Comparison of ENCODE assay signal across 8 cellular contexts in genomic region chr10:86755740-86756510, GRCh38. TPM values are rescaled to one million over a fixed set of nuclear protein-coding genes. Genes with fewer than 3 reads are reported as not detected.
DNase-seq lines count a peak whose midpoint lies in the region; ATAC-seq and TF ChIP-seq lines count a peak whose summit lies in the region.

No MANE protein-coding gene starts in this region.

- H3K4me1 ChIP-seq in OCI-LY1 (ENCODE audit: insufficient read depth, low read length, severe bottlenecking) (peaks cover 36% of the 10 kb centered on the region), mucosa of descending colon (ENCODE audit: low read depth) (peaks cover 12% of the 10 kb centered on the region)

- TF ChIP-seq CTCF in OCI-LY1 (IDR thresholded peaks at IDR 0.05; ENCODE audit: low read length) (no peak), mucosa of descending colon (IDR thresholded peaks at IDR 0.05) (no peak)

- no peaks in the 10 kb centered on the region for H3K27me3 ChIP-seq in OCI-LY1 (ENCODE audit: insufficient read depth, low read length)

- H3K27ac ChIP-seq in OCI-LY1 (ENCODE audit: low read depth, low read length, poor library complexity, severe bottlenecking) (no peak overlapping the region), epithelial cell of prostate (peak overlapping the region; percentile 73)

- H3F3A ChIP-seq in OCI-LY1 (ENCODE audit: insufficient read depth, low read length) = no peaks in the 10 kb centered on the region

- H2AFZ ChIP-seq in OCI-LY1 (ENCODE audit: low read length) = no peak overlapping the region

- H3K4me2 ChIP-seq in OCI-LY1 (ENCODE audit: low read length) = peak overlapping the region; percentile 66

- DNase-seq in Caki2 (ENCODE audit: low read depth) (peak; percentile 90), HT1080 (ENCODE audit: low read depth) (peak; percentile 81), activated T-cell treated with anti-CD3 and anti-CD28 coated beads for 24 hours (ENCODE audit: low read depth) (peak; percentile 83), epithelial cell of prostate (ENCODE audit: low read depth, low spot score) (peak; percentile 29), mucosa of descending colon (peak; percentile 92 to 96 (median 93))
- DNase-seq in stimulated activated CD8-positive, alpha-beta memory T cell treated with anti-CD3 and anti-CD28 coated beads, Interleukin-4, amount 100 ng/mL, for 1 hour (ENCODE audit: low read depth in 2 of 2, low spot score in 1 of 2) = peak; percentile 55 to 73

- H3K79me2 ChIP-seq in OCI-LY1 (ENCODE audit: insufficient read depth, low read length) = no peaks in the 10 kb centered on the region

- H4K20me1 ChIP-seq in OCI-LY1 (ENCODE audit: insufficient read depth, low read length) = no peaks in the 10 kb centered on the region

- H3K9me2 ChIP-seq in OCI-LY1 (ENCODE audit: low read depth, low read length) = no peaks in the 10 kb centered on the region

- peak overlapping the region; percentile 87 for H3K9ac ChIP-seq in OCI-LY1 (ENCODE audit: low read length)

- H3K9me3 ChIP-seq in OCI-LY1 (ENCODE audit: low read length) (no peaks in the 10 kb centered on the region), mucosa of descending colon (no peaks in the 10 kb centered on the region)

- ATAC-seq in GM21381 (IDR thresholded peaks at IDR 0.05; ENCODE audit: unreplicated experiment) = peak; percentile 82
- ATAC-seq in mucosa of descending colon = peak; percentile 91

- H3K36me3 ChIP-seq in OCI-LY1 (ENCODE audit: insufficient read depth, low read length) = no peaks in the 10 kb centered on the region; the same call in 1 of the 2 replicates
- no peaks in the 10 kb centered on the region for H3K36me3 ChIP-seq in mucosa of descending colon (ENCODE audit: low read depth)

- H3K4me3 ChIP-seq in OCI-LY1 (ENCODE audit: low read depth, low read length, poor library complexity, severe bottlenecking) (peak overlapping the region; percentile 79), mucosa of descending colon (peak overlapping the region; percentile 77)

- in situ Hi-C loops in Caki2 (cut with HindIII; ENCODE audit: low pct_unique_long_range_greater_than_20kb, low sequenced_read_pairs) = no loop called here

- intact Hi-C loops in mucosa of descending colon (cut with DNase I, micrococcal nuclease) = no loop called here

RNA-seq across cellular contexts. Expression of gene BMPR1A, which starts 0.5 kb away (rescaled TPM):
- 23.7 and 24.6 TPM in 2 replicates for total RNA-seq in Caki2 (2014; rRNA removed; shearing (Covaris generic); ENCODE audit: low replicate concordance)
- total RNA-seq in HT1080 (2014; rRNA removed; shearing (Covaris generic)) = 21.1 and 26.0 TPM in 2 replicates
- polyA plus RNA-seq in HT1080 (2015; cell fraction: cytosol; rRNA removed) = 12.9 and 18.6 TPM in 2 replicates
- 12.7 and 14.3 TPM in 2 replicates for polyA plus RNA-seq in HT1080 (2015; cell fraction: nucleus; rRNA removed)
- 100 to 1,000 TPM in 1 of 3 donors, 10 to 100 TPM in 2; 44.4 to 126 (median 45.3) TPM for total RNA-seq in mucosa of descending colon

Comparison
In these comparisons a context has a peak if more than half of its experiments do, and no peak if none do; other contexts are left out.
1. DNase-seq: peak in every context shown above with its lines; median percentile 93 in mucosa of descending colon; 90 in Caki2; 83 in activated T-cell treated with anti-CD3 and anti-CD28 coated beads for 24 hours; 81 in HT1080; 64 in stimulated activated CD8-positive, alpha-beta memory T cell treated with anti-CD3 and anti-CD28 coated beads, Interleukin-4, amount 100 ng/mL, for 1 hour; 29 in epithelial cell of prostate.